In the genomic region with DNA sequence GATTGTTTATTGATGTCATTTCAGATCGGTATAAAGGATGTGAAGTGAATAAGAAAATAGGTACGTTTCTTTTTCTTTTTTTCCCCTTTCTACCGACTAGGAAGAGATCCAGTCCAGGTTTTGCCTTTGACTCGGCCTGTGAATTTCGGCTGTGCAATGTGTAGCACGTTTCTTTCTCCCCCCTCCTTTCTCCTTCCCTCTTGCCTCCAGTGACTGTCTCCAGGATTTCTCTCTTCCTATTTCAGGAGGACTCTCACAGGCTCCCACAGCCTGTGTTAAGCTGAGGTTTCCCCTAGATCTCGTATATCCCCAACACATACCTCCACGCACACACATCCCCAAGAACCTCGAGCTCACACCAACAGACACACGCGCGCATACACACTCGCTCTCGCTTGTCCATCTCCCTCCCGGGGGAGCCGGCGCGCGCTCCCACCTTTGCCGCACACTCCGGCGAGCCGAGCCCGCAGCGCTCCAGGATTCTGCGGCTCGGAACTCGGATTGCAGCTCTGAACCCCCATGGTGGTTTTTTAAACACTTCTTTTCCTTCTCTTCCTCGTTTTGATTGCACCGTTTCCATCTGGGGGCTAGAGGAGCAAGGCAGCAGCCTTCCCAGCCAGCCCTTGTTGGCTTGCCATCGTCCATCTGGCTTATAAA, we compare ENCODE assay signal across 8 cellular contexts. TPM values are rescaled to one million over a fixed set of nuclear protein-coding genes. Genes with fewer than 3 reads are reported as not detected.
DNase-seq lines count a peak whose midpoint lies in the region; ATAC-seq, FAIRE-seq and TF ChIP-seq lines count a peak whose summit lies in the region.

A gene (plus strand): TSS at position 185 of the 657 bp plus-strand sequence.

- peak within 1 kb of the TSS; percentile 0; the same call in 1 of the 2 replicates for H2AFZ ChIP-seq in K562 (ENCODE audit: low read depth, low read length)

- peaks cover 30 to 31% of the 10 kb centered on the region in 2 experiments; a peak in 4 of 5 replicates for H3K27me3 ChIP-seq in K562 (ENCODE audit: control insufficient read depth in 2 of 2, insufficient read depth in 2 of 2, low read length in 2 of 2)

- H3K4me3 ChIP-seq in K562: peak within 1 kb of the TSS; percentile 10
- peak within 1 kb of the TSS; percentile 82 for H3K4me3 ChIP-seq in iPS-18c (ENCODE audit: insufficient read depth, low read depth, low read length)
- H3K4me3 ChIP-seq in skin epidermis: peak within 1 kb of the TSS; percentile 35 to 61 (median 44)

- DNase-seq in GM03348 (ENCODE audit: low spot score): peak; percentile 77
- peak; percentile 90 for DNase-seq in NCI-H2171 (lab: John Stamatoyannopoulos, UW)
- DNase-seq in K562 (ENCODE audit: extremely low read depth in 1 of 4, low spot score in 3 of 4): peak in 3 of 4 experiments; percentile 64 to 66 (median 66)

- H3K4me2 ChIP-seq in K562 (ENCODE audit: insufficient read depth, low read length): peak within 1 kb of the TSS; percentile 23

- POLR2A ChIA-PET in K562 (lab: Yijun Ruan, JAX): interaction anchor here (0.9 to 1.7 kb wide), 6 partner anchors 9 to 23 kb away, joined by 3 to 5 read pairs (median 4); no protein-coding TSS in a partner anchor

- no peak for TF ChIP-seq EP300 in K562 (IDR thresholded peaks at IDR 0.05; ENCODE audit: low read length)

- no peaks in the 10 kb centered on the region for H3K36me3 ChIP-seq in K562 (ENCODE audit: control insufficient read depth, insufficient read depth, low read length)

- FAIRE-seq in K562 (lab: Jason Lieb, UNC): no peak

- no peaks in the 10 kb centered on the region for H3K79me2 ChIP-seq in K562 (ENCODE audit: control insufficient read depth, insufficient read depth, low read length)

- no peaks in the 10 kb centered on the region for H3K9me1 ChIP-seq in K562 (ENCODE audit: control insufficient read depth, insufficient read depth, low read length)

- H3K9me3 ChIP-seq in K562 (replicated peaks; ENCODE audit: control insufficient read depth, insufficient read depth, low read depth, low read length) (no peaks in the 10 kb centered on the region), iPS-18c (ENCODE audit: control insufficient read depth, insufficient read depth, low read length) (no peaks in the 10 kb centered on the region)

- TF ChIP-seq RAD21 in K562 (CRISPR knock-in tag; conservative IDR thresholded peaks at IDR 0.05 in 1 of 2, IDR thresholded peaks at IDR 0.05 in 1 of 2): no peak

- 8% methylated on average over 31 of the region's 31 CpGs for WGBS in K562 (ENCODE audit: insufficient coverage, low coverage, missing lambda C conversion rate)

- TF ChIP-seq CTCF in K562 (IDR thresholded peaks at IDR 0.05 in 2 of 3, conservative IDR thresholded peaks at IDR 0.05 in 1 of 3; ENCODE audit: insufficient read depth in 2 of 3, low read depth in 1 of 3, low read length in 3 of 3): no peak

- intact Hi-C loops in K562 (cut with micrococcal nuclease): loop anchor here (5.0 kb wide), 1 partner anchor 869 kb away; no protein-coding TSS in a partner anchor

- peaks cover 0 to 19% of the 10 kb centered on the region in 2 experiments; a peak in 2 of 5 replicates for H3K4me1 ChIP-seq in K562 (replicated peaks in 1 of 2; ENCODE audit: control insufficient read depth in 2 of 2, insufficient read depth in 2 of 2, low read length in 2 of 2)

- no peak for TF ChIP-seq POLR2A in K562 (conservative IDR thresholded peaks at IDR 0.05)

- in situ Hi-C loops in K562 (cut with MboI): no loop called here

- CTCF ChIA-PET in K562 (lab: Yijun Ruan, JAX; ENCODE audit: low intra/inter-chr PET ratio): no interaction called here

- no TSS peak for BruUV-seq in K562 (replicated peaks; lab: Mats Ljungman, UMichigan)

- H3K9ac ChIP-seq in K562 (ENCODE audit: insufficient read depth in 1 of 2, low read depth in 2 of 2, low read length in 2 of 2): peak within 1 kb of the TSS in 1 of 2 experiments; percentile 74; a peak in 2 of 4 replicates

- ATAC-seq in K562 (peak; percentile 42), GM18867 (IDR thresholded peaks at IDR 0.05; ENCODE audit: unreplicated experiment) (no peak), GM21737 (IDR thresholded peaks at IDR 0.05; ENCODE audit: unreplicated experiment) (no peak), GM21381 (IDR thresholded peaks at IDR 0.05; ENCODE audit: unreplicated experiment) (no peak)

- no peaks in the 10 kb centered on the region for H4K20me1 ChIP-seq in K562 (replicated peaks; ENCODE audit: control insufficient read depth, insufficient read depth, low read length)

- H3K27ac ChIP-seq in K562 (ENCODE audit: extremely low read depth, low read depth, low read length): no peak within 1 kb of the TSS
- H3K27ac ChIP-seq in skin epidermis: peak within 1 kb of the TSS in 20 of 21 experiments; percentile 0 to 87 (median 68)

TF ChIP-seq in K562, 482 proteins besides CTCF, POLR2A, EP300 and RAD21:
- TF ChIP-seq ELF1 (tag; IDR thresholded peaks at IDR 0.05) (0 out of 2 replicates have a peak, but pooled peaks have one; percentile 32), CREM (IDR thresholded peaks at IDR 0.05; ENCODE audit: low read depth) (0 out of 2 replicates have a peak, but pooled peaks have one; percentile 8), MAZ (CRISPR knock-in tag; conservative IDR thresholded peaks at IDR 0.05 in 1 of 2, IDR thresholded peaks at IDR 0.05 in 1 of 2) (peak in 1 of 2 experiments; percentile 76; a peak in 1 of 4 replicates), HDAC8 (tag; IDR thresholded peaks at IDR 0.05) (no peak), BRCA1 (IDR thresholded peaks at IDR 0.05) (no peak), BRCA1 (CRISPR knock-in tag; IDR thresholded peaks at IDR 0.05) (peak; percentile 60; the same call in 1 of the 2 replicates), TCF7L2 (IDR thresholded peaks at IDR 0.05; ENCODE audit: low read depth, low read length) (no peak), BHLHE40 (IDR thresholded peaks at IDR 0.05; ENCODE audit: low read length) (peak; percentile 85), TOE1 (IDR thresholded peaks at IDR 0.05; ENCODE audit: borderline replicate concordance) (no peak), TOE1 (CRISPR knock-in tag; IDR thresholded peaks at IDR 0.05; ENCODE audit: borderline replicate concordance, low read depth) (no peak), STAG1 (CRISPR knock-in tag; IDR thresholded peaks at IDR 0.05; ENCODE audit: borderline replicate concordance) (peak; percentile 10; the same call in 1 of the 2 replicates), SRF (CRISPR knock-in tag; IDR thresholded peaks at IDR 0.05) (0 out of 4 replicates have a peak, but pooled peaks of 1 of the 2 experiments have one; percentile 11)
- TF ChIP-seq, protein P1, sequence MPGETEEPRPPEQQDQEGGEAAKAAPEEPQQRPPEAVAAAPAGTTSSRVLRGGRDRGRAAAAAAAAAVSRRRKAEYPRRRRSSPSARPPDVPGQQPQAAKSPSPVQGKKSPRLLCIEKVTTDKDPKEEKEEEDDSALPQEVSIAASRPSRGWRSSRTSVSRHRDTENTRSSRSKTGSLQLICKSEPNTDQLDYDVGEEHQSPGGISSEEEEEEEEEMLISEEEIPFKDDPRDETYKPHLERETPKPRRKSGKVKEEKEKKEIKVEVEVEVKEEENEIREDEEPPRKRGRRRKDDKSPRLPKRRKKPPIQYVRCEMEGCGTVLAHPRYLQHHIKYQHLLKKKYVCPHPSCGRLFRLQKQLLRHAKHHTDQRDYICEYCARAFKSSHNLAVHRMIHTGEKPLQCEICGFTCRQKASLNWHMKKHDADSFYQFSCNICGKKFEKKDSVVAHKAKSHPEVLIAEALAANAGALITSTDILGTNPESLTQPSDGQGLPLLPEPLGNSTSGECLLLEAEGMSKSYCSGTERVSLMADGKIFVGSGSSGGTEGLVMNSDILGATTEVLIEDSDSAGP (CRISPR knock-in tag; IDR thresholded peaks at IDR 0.05): no peak
TF ChIP-seq in K562: peak in this region for 7.

RNA-seq across cellular contexts. Expression of the gene that starts here (rescaled TPM):
- total RNA-seq in K562 (2011; cell fraction: chromatin; rRNA removed; ENCODE audit: low replicate concordance): 0.09 and 0.14 TPM in 2 replicates
- total RNA-seq in K562 (2011; cell fraction: nucleolus; rRNA removed): 0.13 and 0.17 TPM in 2 replicates
- 0.07 and 0.15 TPM in 2 replicates for total RNA-seq in K562 (2011; cell fraction: nucleoplasm; rRNA removed)
- under 0.01 and 0.04 TPM in 2 replicates for total RNA-seq in K562 (2014; rRNA removed)
- total RNA-seq in K562 (2014; rRNA removed; fragmentation: Illumina TruSeq; extraction: Trizol): not detected in 2 replicates
- 0.04 TPM in 1 of 2 replicates, not detected in the other for total RNA-seq in K562 (2015; rRNA removed; fragmentation: Illumina TruSeq; extraction: Trizol)
- total RNA-seq in K562 (2021): 0.07 and 0.20 TPM in 2 replicates
- polyA plus RNA-seq in K562 (2011; rRNA removed): 0.01 TPM in 1 of 2 replicates, not detected in the other
- not detected in 2 replicates for polyA plus RNA-seq in K562 (2011; cell fraction: cytosol; rRNA removed)
- polyA plus RNA-seq in K562 (2011; cell fraction: nucleus; rRNA removed): 0.10 TPM in 1 of 2 replicates, not detected in the other
- 0.01 TPM in 2 replicates for polyA plus RNA-seq in K562 (2012)
- not detected in 2 replicates for polyA plus RNA-seq in K562 (2014; fragmentation: Illumina TruSeq; extraction: Trizol)
- not detected for polyA plus RNA-seq in K562 (2014; fragmentation: Nextera tagmentation; extraction: Ambion mirVana)
- polyA plus RNA-seq in K562 (2014; rRNA removed): 0.01 and 0.03 TPM in 2 replicates
- not detected in 2 replicates for polyA minus RNA-seq in K562 (2011; rRNA and poly(A)+ RNA removed)
- polyA minus RNA-seq in K562 (2011; cell fraction: cytosol; rRNA and poly(A)+ RNA removed): not detected in 2 replicates
- polyA minus RNA-seq in K562 (2011; cell fraction: nucleus; rRNA and poly(A)+ RNA removed): 0.67 TPM in 1 of 2 replicates, not detected in the other

Comparison
In these comparisons a context has a peak if more than half of its experiments do, and no peak if none do; other contexts are left out.
1. Peak in DNase-seq, ATAC-seq, H3K4me3 ChIP-seq and H3K4me2 ChIP-seq in K562; RNA of the gene not detected or under 1 TPM.
2. H3K4me3 ChIP-seq: peak in every context shown above with its lines; median percentile 82 in iPS-18c; 44 in skin epidermis; 10 in K562.